Comparison of ENCODE assay signal across 10 cellular contexts in genomic region chr11:120512727-120513435, GRCh38. TPM values are rescaled to one million over a fixed set of nuclear protein-coding genes. Genes with fewer than 3 reads are reported as not detected.
DNase-seq lines count a peak whose midpoint lies in the region; ATAC-seq and TF ChIP-seq lines count a peak whose summit lies in the region.
"Had no signal": no experiment of that assay in that cellular context is flagged by ENCODE, and none has a peak within 500 bp of the region (broad histone marks: within the 10 kb centered on the region; RNA-seq: fewer than 3 reads in every experiment).

No MANE protein-coding gene starts in this region.

- H3K27me3 Mint-ChIP-seq in Calu3 (ENCODE audit: unreplicated experiment): peaks cover 88% of the 10 kb centered on the region
- peaks cover 55% of the 10 kb centered on the region for H3K27me3 Mint-ChIP-seq in activated B cell treated with CpG ODN at 0.5 μM for 24 hours
- H3K27me3 Mint-ChIP-seq in mesothelial cell of epicardium (ENCODE audit: low read depth): peaks cover 73% of the 10 kb centered on the region

- intact Hi-C loops in Calu3 (cut with micrococcal nuclease; ENCODE audit: unreplicated experiment) (loop anchor here (5.0 kb wide), 1 partner anchor 684 kb away; no protein-coding TSS in a partner anchor), activated B cell treated with CpG ODN at 0.5 μM for 24 hours (cut with micrococcal nuclease) (no loop called here), left ventricle myocardium superior (cut with micrococcal nuclease) (loop anchor here (10.0 kb wide), 1 partner anchor 432 kb away; no protein-coding TSS in a partner anchor)

- H3K4me3 Mint-ChIP-seq in Calu3 (ENCODE audit: low read depth, unreplicated experiment): peak overlapping the region; percentile 22
- peak overlapping the region; percentile 58 for H3K4me3 Mint-ChIP-seq in activated B cell treated with CpG ODN at 0.5 μM for 24 hours
- H3K4me3 Mint-ChIP-seq in mesothelial cell of epicardium: peak overlapping the region; percentile 60

- ATAC-seq in activated B cell treated with CpG ODN at 0.5 μM for 24 hours (ENCODE audit: low read depth): no peak
- ATAC-seq in HG03159 (IDR thresholded peaks at IDR 0.05; ENCODE audit: unreplicated experiment): no peak
- no peak for ATAC-seq in HG03442 (IDR thresholded peaks at IDR 0.05; ENCODE audit: unreplicated experiment)
- ATAC-seq in left ventricle myocardium superior: no peak

- no peak for TF ChIP-seq CTCF in Calu3 (IDR thresholded peaks at IDR 0.05; ENCODE audit: unreplicated experiment)
- TF ChIP-seq CTCF in activated B cell treated with CpG ODN at 0.5 μM for 24 hours (IDR thresholded peaks at IDR 0.05): no peak
- TF ChIP-seq CTCF in mesothelial cell of epicardium (IDR thresholded peaks at IDR 0.05; ENCODE audit: unreplicated experiment): no peak

- H3K27ac Mint-ChIP-seq in Calu3 (ENCODE audit: unreplicated experiment) (no peak overlapping the region), activated B cell treated with CpG ODN at 0.5 μM for 24 hours (no peak overlapping the region), mesothelial cell of epicardium (no peak overlapping the region)

- H3K4me1 Mint-ChIP-seq in Calu3 (ENCODE audit: low read depth, unreplicated experiment) (peaks cover 9% of the 10 kb centered on the region), activated B cell treated with CpG ODN at 0.5 μM for 24 hours (peaks cover 3% of the 10 kb centered on the region), mesothelial cell of epicardium (peaks cover 22% of the 10 kb centered on the region)

- CTCF ChIA-PET in Calu3 (lab: Charles Lee): interaction anchor here (0.8 to 1.0 kb wide), 2 partner anchors 172 to 295 kb away, joined by 3 to 6 read pairs; no protein-coding TSS in a partner anchor
- CTCF ChIA-PET in activated B cell treated with CpG ODN at 0.5 μM for 24 hours (lab: Charles Lee): interaction anchor here (1.2 to 2.0 kb wide), 3 partner anchors 166 to 1078 kb away, joined by 3 to 5 read pairs (median 3); no protein-coding TSS in a partner anchor

- no TSS peak for BruUV-seq in Calu3 (replicated peaks; lab: Mats Ljungman, UMichigan)

- H3K9me3 Mint-ChIP-seq in Calu3 (ENCODE audit: low read depth, unreplicated experiment) (no peaks in the 10 kb centered on the region), activated B cell treated with CpG ODN at 0.5 μM for 24 hours (no peaks in the 10 kb centered on the region), mesothelial cell of epicardium (no peaks in the 10 kb centered on the region)

- POLR2A ChIA-PET in activated B cell treated with CpG ODN at 0.5 μM for 24 hours (lab: Charles Lee): no interaction called here

- H3K36me3 Mint-ChIP-seq in Calu3 (ENCODE audit: insufficient read depth, unreplicated experiment): no peaks in the 10 kb centered on the region
- H3K36me3 Mint-ChIP-seq in activated B cell treated with CpG ODN at 0.5 μM for 24 hours (ENCODE audit: low read depth): no peaks in the 10 kb centered on the region
- H3K36me3 Mint-ChIP-seq in mesothelial cell of epicardium: no peaks in the 10 kb centered on the region

- DNase-seq in 8988T: peak; percentile 84
- peak; percentile 20 for DNase-seq in Calu3
- DNase-seq in activated B cell treated with CpG ODN at 0.5 μM for 24 hours: no peak
- peak in 1 of 2 experiments; percentile 35 for DNase-seq in mesothelial cell of epicardium (ENCODE audit: low spot score in 2 of 2, unreplicated experiment in 2 of 2)
- DNase-seq in SW 1271 (lab: John Stamatoyannopoulos, UW): no peak
- DNase-seq in left ventricle myocardium superior: no peak
- DNase-seq: activated CD4-positive, CD25-positive, alpha-beta regulatory T cell treated with anti-CD3 and anti-CD28 coated beads, Interleukin-2, amount 50 U/mL, for 72 hours; stimulated activated CD4-positive, alpha-beta T cell treated with anti-CD3 and anti-CD28 coated beads, Interleukin-1b, Interleukin-23, amount 100 ng/mL, for 48 hours had no signal

RNA-seq across cellular contexts. Expression of gene GRIK4, which starts 1.3 kb away (rescaled TPM):
- total RNA-seq in Calu3 (2022) (0.12 TPM in 1 of 2 replicates, not detected in the other), activated B cell treated with CpG ODN at 0.5 μM for 24 hours (0.05 TPM in 1 of 2 replicates, not detected in the other), mesothelial cell of epicardium (1.5 to 2.2 TPM (median 1.8 TPM) in 3 replicates), left ventricle myocardium superior (0.22 TPM)

Comparison
In these comparisons a context has a peak if more than half of its experiments do, and no peak if none do; other contexts are left out.
1. DNase-seq: peak in 8988T (single experiment) and Calu3 (single experiment); none in activated B cell treated with CpG ODN at 0.5 μM for 24 hours (single experiment), SW 1271 (0 of 2) and left ventricle myocardium superior (single experiment).
2. Peak in every context shown above with its lines, with median percentiles within 50 percentile points of each other: H3K4me3 Mint-ChIP-seq.